8 cellular contexts compared by ENCODE assay signal in the genomic region with DNA sequence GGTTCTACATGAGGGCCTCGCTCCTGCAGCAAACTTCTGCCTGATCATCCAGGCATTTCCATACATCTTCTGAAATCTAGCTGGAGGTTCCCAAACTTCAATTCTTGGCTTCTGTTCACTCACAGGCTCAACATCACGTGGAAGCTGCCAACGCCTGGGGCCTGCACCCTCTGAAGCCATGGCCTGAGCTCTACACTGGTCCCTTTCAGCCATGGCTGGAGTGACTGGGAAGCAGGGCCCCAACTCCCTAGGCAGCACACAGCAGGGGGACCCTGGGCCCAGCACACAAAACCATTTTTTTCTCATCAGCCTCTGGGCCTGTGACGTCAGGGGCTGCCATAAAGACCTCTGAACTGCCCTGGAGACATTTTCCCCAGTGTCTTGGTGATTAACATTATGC.
"Had no signal": no experiment of that assay in that cellular context is flagged by ENCODE, and none has a peak within 500 bp of the region (broad histone marks: within the 10 kb centered on the region; RNA-seq: fewer than 3 reads in every experiment).

No MANE protein-coding gene starts in this region.

- DNase-seq: GDM1, GF-D8 had no signal

- ATAC-seq: GM12878 had no signal

- FAIRE-seq: G401.6, GM12878, GM12891, GM12892, GM18507, GM19239 had no signal

- H3K4me3 ChIP-seq: GM12878 had no signal
